ENCODE assay signal across 8 cellular contexts in the genomic region with DNA sequence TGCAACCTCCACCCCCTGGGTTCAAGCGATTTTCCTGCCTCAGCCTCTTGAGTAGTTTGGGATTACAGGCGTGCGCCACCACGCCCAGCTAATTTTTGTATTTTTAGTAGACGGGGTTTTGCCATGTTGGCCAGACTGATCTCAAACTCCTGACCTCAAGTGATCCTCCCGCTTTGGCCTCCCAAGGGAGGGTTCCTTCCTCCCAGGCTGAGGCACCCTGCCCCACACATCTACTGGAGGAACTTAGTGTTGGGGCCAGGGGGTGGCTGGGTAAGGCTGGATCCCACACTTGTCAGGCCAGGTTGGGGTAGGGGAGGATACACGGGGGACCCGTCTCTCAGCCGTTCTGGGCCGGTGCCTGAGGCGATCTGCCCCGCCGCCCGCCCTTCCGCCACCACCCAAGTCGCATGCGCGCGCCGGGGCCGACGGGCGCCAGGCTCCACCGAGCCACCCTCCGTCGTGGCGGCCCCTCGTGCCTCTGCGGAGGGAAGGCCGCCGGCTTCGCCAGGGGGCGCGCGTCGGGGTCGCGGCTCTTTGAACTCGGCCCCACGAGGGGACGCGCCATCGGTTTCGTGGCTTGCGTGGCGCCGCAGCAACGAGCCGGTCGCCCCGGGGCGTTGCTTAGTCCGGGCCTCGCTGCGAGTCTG. TPM values are rescaled to one million over a fixed set of nuclear protein-coding genes. Genes with fewer than 3 reads are reported as not detected.
A peak's percentile ranks its signal among the peaks of the same experiment; 100 is the strongest.
DNase-seq lines count a peak whose midpoint lies in the region; ATAC-seq and TF ChIP-seq lines count a peak whose summit lies in the region.
"Had no signal": no experiment of that assay in that cellular context is flagged by ENCODE, and none has a peak within 500 bp of the region (broad histone marks: within the 10 kb centered on the region; RNA-seq: fewer than 3 reads in every experiment).

No MANE protein-coding gene starts in this region.

- H3K36me3 ChIP-seq in SK-N-MC (ENCODE audit: insufficient read depth, low read length) (no peaks in the 10 kb centered on the region), lung (ENCODE audit: control insufficient read depth in 2 of 2, insufficient read depth in 2 of 2, low read length in 2 of 2) (no peaks in the 10 kb centered on the region), testis (ENCODE audit: low read depth, missing control alignments) (no peaks in the 10 kb centered on the region)

- H3K9me3 ChIP-seq in SK-N-MC (ENCODE audit: low read depth, low read length) (no peaks in the 10 kb centered on the region), lung (ENCODE audit: control insufficient read depth in 2 of 2, insufficient read depth in 1 of 2, low read length in 1 of 2) (no peaks in the 10 kb centered on the region), testis (no peaks in the 10 kb centered on the region)

- peak; percentile 20 for ATAC-seq in HG03175 (IDR thresholded peaks at IDR 0.05; ENCODE audit: unreplicated experiment)
- peak; percentile 36 for ATAC-seq in lung (ENCODE audit: insufficient read depth, low FRiP score)

- peak overlapping the region; percentile 84 for H3K4me3 ChIP-seq in SK-N-MC
- H3K4me3 ChIP-seq in choroid plexus epithelial cell (ENCODE audit: low read depth, low read length): peak overlapping the region; percentile 70
- H3K4me3 ChIP-seq in lung: peak overlapping the region; percentile 45
- H3K4me3 ChIP-seq in testis: peak overlapping the region; percentile 65 to 74

- H3K9ac ChIP-seq in SK-N-MC (ENCODE audit: insufficient read length): peak overlapping the region; percentile 85

- intact Hi-C loops in testis (cut with DNase I; ENCODE audit: low total_unique reads): no loop called here

- WGBS in lung, 2 donors: 5 to 6% methylated on average over 54 to 55 of the region's 55 CpGs
- WGBS in testis, 2 donors: 8 to 48% methylated on average over 6 to 55 of the region's 55 CpGs

- peak; percentile 45 for DNase-seq in ELF-1 (ENCODE audit: low read depth, low spot score)
- DNase-seq in GM19238 (ENCODE audit: insufficient read length, low spot score): peak; percentile 70
- no peak for DNase-seq in SK-N-MC (ENCODE audit: low read depth, low spot score)
- no peak for DNase-seq in choroid plexus epithelial cell (ENCODE audit: low read depth)
- DNase-seq in lung (ENCODE audit: low spot score): peak; percentile 47
- DNase-seq in testis: peak; percentile 53

- H3K27ac ChIP-seq in SK-N-MC (peak overlapping the region; percentile 81), lung (ENCODE audit: low read depth in 1 of 2, low read length in 1 of 2) (peak overlapping the region; percentile 82 to 91), testis (peak overlapping the region; percentile 34 to 90)

- TF ChIP-seq CTCF in choroid plexus epithelial cell (conservative IDR thresholded peaks at IDR 0.05; ENCODE audit: low read depth, low read length): no peak
- peak; percentile 20 for TF ChIP-seq CTCF in lung (IDR thresholded peaks at IDR 0.05; ENCODE audit: control extremely low read depth, extremely low read depth)
- no peak for TF ChIP-seq CTCF in testis (IDR thresholded peaks at IDR 0.05)

- TF ChIP-seq POLR2A in testis (IDR thresholded peaks at IDR 0.05): no peak

- H3K4me1 ChIP-seq in lung (ENCODE audit: control insufficient read depth in 2 of 2, insufficient read depth in 2 of 2, low read length in 2 of 2): no peaks in the 10 kb centered on the region
- peaks cover 31% of the 10 kb centered on the region for H3K4me1 ChIP-seq in testis

- H3K27me3 ChIP-seq in lung (ENCODE audit: control insufficient read depth, insufficient read depth) (no peaks in the 10 kb centered on the region), testis (no peaks in the 10 kb centered on the region)

RNA-seq across cellular contexts. Expression of a gene that starts 15.9 kb away (rescaled TPM):
- 10 to 100 TPM; 19.8 to 25.5 TPM for total RNA-seq in lung
- 10 to 100 TPM in 1 of 2 donors, 1 to 10 TPM in 1; 6.6 to 13.4 TPM for polyA plus RNA-seq in lung
- total RNA-seq in testis: 1 to 10 TPM; 2.1 to 2.9 TPM
- polyA plus RNA-seq in testis (ENCODE audit: insufficient read depth, low read depth, low replicate concordance): 3.7 TPM
- total RNA-seq: myocyte had no signal

RNA-seq across cellular contexts. Expression of a gene that starts 23.3 kb away (rescaled TPM):
- total RNA-seq in lung (10 to 100 TPM; 20.8 to 47.2 TPM), testis (10 to 100 TPM; 47.9 to 53.1 TPM)
- polyA plus RNA-seq in lung (100 to 1,000 TPM in 1 of 2 donors, 10 to 100 TPM in 1; 69.3 to 136 TPM), testis (ENCODE audit: insufficient read depth, low read depth, low replicate concordance) (89.1 TPM)

RNA-seq across cellular contexts. Expression of a gene that starts 53.8 kb away (rescaled TPM):
- total RNA-seq in lung (100 to 1,000 TPM; 119 to 130 TPM), testis (10 to 100 TPM; 32.1 to 40.0 TPM)
- polyA plus RNA-seq in lung (10 to 100 TPM; 32.2 to 40.1 TPM), testis (ENCODE audit: insufficient read depth, low read depth, low replicate concordance) (32.1 TPM)

Comparison
In these comparisons a context has a peak if more than half of its experiments do, and no peak if none do; other contexts are left out.
1. DNase-seq: peak in ELF-1 (single experiment), GM19238 (single experiment), lung (single experiment) and testis (single experiment); none in SK-N-MC (single experiment) and choroid plexus epithelial cell (single experiment).
2. RNA of a gene that starts 15.9 kb away (total RNA-seq): 19.8 to 25.5 TPM in lung; 2.1 to 2.9 TPM in testis; every median in the first group is over 4 times any median in the second.
3. Peak in every context shown above with its lines, with median percentiles within 50 percentile points of each other: H3K27ac ChIP-seq and H3K4me3 ChIP-seq.